ENCODE assay signal across 21 cellular contexts in the genomic region with DNA sequence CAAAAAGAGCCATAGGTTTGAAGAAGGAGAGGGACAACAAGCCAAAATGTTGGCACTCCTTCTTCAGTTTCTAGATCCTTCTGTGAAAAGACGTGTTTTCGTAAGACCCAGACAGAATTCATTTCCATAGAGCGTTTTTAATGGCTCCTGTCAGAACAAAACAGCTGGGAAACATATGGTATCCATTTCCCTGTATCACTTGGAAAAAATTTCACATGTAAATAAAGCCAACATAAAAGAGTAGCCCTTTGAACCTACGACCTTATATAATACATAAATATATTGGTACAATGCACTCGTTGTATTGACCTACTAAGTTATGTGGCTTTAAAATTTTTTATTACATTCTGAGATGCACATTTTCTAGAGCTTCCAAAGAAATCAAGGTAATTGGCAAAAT.
"Had no signal": no experiment of that assay in that cellular context is flagged by ENCODE, and none has a peak within 500 bp of the region (broad histone marks: within the 10 kb centered on the region; RNA-seq: fewer than 3 reads in every experiment).

No MANE protein-coding gene starts in this region.

- H3K36me3 ChIP-seq: breast epithelium, left lung, ovary, uterus had no signal

- H3K9me3 ChIP-seq: ascending aorta, breast epithelium, left lung, ovary, psoas muscle, tibial nerve, uterus had no signal

- H3K4me3 Mint-ChIP-seq: activated CD4-positive, alpha-beta T cell treated with anti-CD3 and anti-CD28 coated beads, Interleukin-2, amount 10 ng/mL, durations not matched to agents 24 days and 14 days; activated CD8-positive, alpha-beta T cell treated with anti-CD3 and anti-CD28 coated beads for 36 hours; neural crest cell; stimulated activated naive CD8-positive, alpha-beta T cell treated with anti-CD3 and anti-CD28 coated beads, Interleukin-15, Interleukin-2, amounts not matched to agents 100 ng/mL and 50 ng/mL, for 24 hours; T-cell had no signal

- ATAC-seq: activated CD8-positive, alpha-beta T cell treated with anti-CD3 and anti-CD28 coated beads for 36 hours; foreskin keratinocyte; left lung; psoas muscle; right cardiac atrium; T-cell had no signal

- H3K9me3 Mint-ChIP-seq: activated CD4-positive, alpha-beta T cell treated with anti-CD3 and anti-CD28 coated beads, Interleukin-2, amount 10 ng/mL, durations not matched to agents 24 days and 14 days; activated CD8-positive, alpha-beta T cell treated with anti-CD3 and anti-CD28 coated beads for 36 hours; activated T-helper 2 cell treated with anti-CD3 and anti-CD28 coated beads, Interferon-gamma antibody, Interleukin-2, Interleukin-4, amounts not matched to agents 10 μg/mL and 5 μg/mL and 100 μg/mL, durations not matched to agents 14 hours and 24 hours and 36 hours; neural crest cell; stimulated activated naive CD8-positive, alpha-beta T cell treated with anti-CD3 and anti-CD28 coated beads, Interleukin-15, Interleukin-2, amounts not matched to agents 100 ng/mL and 50 ng/mL, for 24 hours had no signal

- H3K4me1 Mint-ChIP-seq: activated CD4-positive, alpha-beta T cell treated with anti-CD3 and anti-CD28 coated beads, Interleukin-2, amount 10 ng/mL, durations not matched to agents 24 days and 14 days; T-cell had no signal

- H3K27ac Mint-ChIP-seq: activated CD4-positive, alpha-beta T cell treated with anti-CD3 and anti-CD28 coated beads, Interleukin-2, amount 10 ng/mL, durations not matched to agents 24 days and 14 days; activated CD8-positive, alpha-beta T cell treated with anti-CD3 and anti-CD28 coated beads for 36 hours; activated T-helper 2 cell treated with anti-CD3 and anti-CD28 coated beads, Interferon-gamma antibody, Interleukin-2, Interleukin-4, amounts not matched to agents 10 μg/mL and 5 μg/mL and 100 μg/mL, durations not matched to agents 14 hours and 24 hours and 36 hours; stimulated activated naive CD8-positive, alpha-beta T cell treated with anti-CD3 and anti-CD28 coated beads, Interleukin-15, Interleukin-2, amounts not matched to agents 100 ng/mL and 50 ng/mL, for 24 hours; T-cell had no signal

- H3K4me3 ChIP-seq: ascending aorta, breast epithelium, coronary artery, left lung, ovary, psoas muscle, tibial nerve, uterus had no signal

- H3K27ac ChIP-seq: ascending aorta, breast epithelium, coronary artery, foreskin keratinocyte, left lung, ovary, psoas muscle, tibial nerve had no signal

- H3K36me3 Mint-ChIP-seq: T-cell had no signal

- H3K27me3 Mint-ChIP-seq: activated CD4-positive, alpha-beta T cell treated with anti-CD3 and anti-CD28 coated beads, Interleukin-2, amount 10 ng/mL, durations not matched to agents 24 days and 14 days had no signal

- DNase-seq: activated CD4-positive, alpha-beta T cell treated with anti-CD3 and anti-CD28 coated beads, Interleukin-2, amount 10 ng/mL, durations not matched to agents 24 days and 14 days; activated CD4-positive, CD25-positive, alpha-beta regulatory T cell; activated CD8-positive, alpha-beta T cell treated with anti-CD3 and anti-CD28 coated beads for 36 hours; activated naive CD4-positive, alpha-beta T cell treated with Interleukin-2 at 50 U/mL for 16 hours; activated T-cell treated with anti-CD3 and anti-CD28 coated beads, Interleukin-2, amount 50 U/mL, for 1 hour; foreskin keratinocyte; hippocampal formation; left lung; ovary; psoas muscle; right cardiac atrium; stimulated activated CD4-positive, alpha-beta T cell treated with anti-CD3 and anti-CD28 coated beads, Interleukin-2, amount 100 ng/mL, for 24 hours; T-cell; uterus had no signal

- H3K27me3 ChIP-seq: ascending aorta, breast epithelium, foreskin keratinocyte, left lung, ovary, tibial nerve, uterus had no signal

- H3K4me1 ChIP-seq: ascending aorta, breast epithelium, foreskin keratinocyte, left lung, psoas muscle, tibial nerve, uterus had no signal
